ENCODE assay signal across 16 cellular contexts in the genomic region with DNA sequence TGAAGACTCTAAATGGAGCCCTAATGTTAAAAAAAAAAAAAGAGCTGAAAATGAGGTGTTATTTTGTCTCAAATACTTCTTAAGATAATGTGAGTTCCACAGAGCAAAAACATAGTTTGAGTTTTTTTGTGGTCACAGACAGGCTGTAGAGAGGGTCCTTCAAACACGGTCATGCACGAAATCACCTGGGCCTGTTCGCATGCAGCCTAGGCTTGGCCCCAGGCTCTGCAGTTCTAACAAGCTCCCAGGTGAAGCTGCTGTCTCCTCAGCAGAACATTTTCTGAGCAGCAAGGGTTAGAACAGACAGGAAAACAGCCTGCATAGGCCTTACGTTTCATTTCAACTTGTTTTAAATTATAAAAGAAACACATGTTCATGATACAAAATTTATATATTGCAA.
A peak's percentile ranks its signal among the peaks of the same experiment; 100 is the strongest.
DNase-seq lines count a peak whose midpoint lies in the region; ATAC-seq and TF ChIP-seq lines count a peak whose summit lies in the region.
"Had no signal": no experiment of that assay in that cellular context is flagged by ENCODE, and none has a peak within 500 bp of the region (broad histone marks: within the 10 kb centered on the region; RNA-seq: fewer than 3 reads in every experiment).

No MANE protein-coding gene starts in this region.

- WGBS in thyroid gland, 2 donors, result 37 to 55% methylated on average over 4 of the region's 4 CpGs

- peaks cover 0 to 5% of the 10 kb centered on the region in 2 donors for H3K4me1 ChIP-seq in thyroid gland
- H3K4me1 ChIP-seq in CD4-positive, alpha-beta memory T cell (ENCODE audit: insufficient read depth, low read length), result no peaks in the 10 kb centered on the region
- H3K4me1 ChIP-seq: BLaER1 had no signal

- POLR2A ChIA-PET in CD4-positive, alpha-beta memory T cell (lab: Charles Lee; ENCODE audit: partially characterized antibody), result no interaction called here

- TF ChIP-seq POLR2A in thyroid gland (IDR thresholded peaks at IDR 0.05), result no peak

- DNase-seq in NCI-H1105 treated with DMSO at 0.1 percent for 48 hours (lab: John Stamatoyannopoulos, UW), result peak; percentile 5
- no peak for DNase-seq in NCI-H1105 (lab: John Stamatoyannopoulos, UW)
- DNase-seq in NCI-H2029 (lab: John Stamatoyannopoulos, UW), result peak; percentile 49
- DNase-seq in NCI-H345 (lab: John Stamatoyannopoulos, UW), result peak; percentile 41
- peak; percentile 66 to 76 for DNase-seq in thyroid gland
- no peak for DNase-seq in CD4-positive, alpha-beta memory T cell
- DNase-seq: 8988T; AML-193; CD4-positive, CD25-positive, alpha-beta regulatory T cell; COR-L47; EL; H9 had no signal

- no peak overlapping the region for H3K27ac Mint-ChIP-seq in CD4-positive, alpha-beta memory T cell
- H3K27ac Mint-ChIP-seq: CD4-positive, CD25-positive, alpha-beta regulatory T cell; GM23338; H9 had no signal

- CTCF ChIA-PET in CD4-positive, alpha-beta memory T cell (lab: Charles Lee; ENCODE audit: partially characterized antibody), result no interaction called here

- TF ChIP-seq CTCF in thyroid gland (IDR thresholded peaks at IDR 0.05), result peak in 1 of 6 experiments; percentile 12

- H3K36me3 Mint-ChIP-seq in CD4-positive, alpha-beta memory T cell, result no peaks in the 10 kb centered on the region
- H3K36me3 Mint-ChIP-seq: CD4-positive, CD25-positive, alpha-beta regulatory T cell had no signal

- peaks cover under 1 to 3% of the 10 kb centered on the region in 2 donors for H3K27me3 Mint-ChIP-seq in CD4-positive, alpha-beta memory T cell

- H3K27me3 ChIP-seq in thyroid gland, result no peaks in the 10 kb centered on the region
- no peaks in the 10 kb centered on the region for H3K27me3 ChIP-seq in CD4-positive, alpha-beta memory T cell (ENCODE audit: insufficient read depth, low read length)
- H3K27me3 ChIP-seq: BLaER1 had no signal

- no peak overlapping the region for H3K27ac ChIP-seq in thyroid gland
- no peak overlapping the region for H3K27ac ChIP-seq in CD4-positive, alpha-beta memory T cell (ENCODE audit: low read depth, low read length)
- H3K27ac ChIP-seq: BLaER1 had no signal

- H3K9me3 ChIP-seq in thyroid gland, result no peaks in the 10 kb centered on the region
- H3K9me3 ChIP-seq in CD4-positive, alpha-beta memory T cell (ENCODE audit: control insufficient read depth in 1 of 2, low read length in 2 of 2), result no peaks in the 10 kb centered on the region

- no peak overlapping the region for H3K4me3 ChIP-seq in thyroid gland (replicated peaks in 1 of 3)
- H3K4me3 ChIP-seq in CD4-positive, alpha-beta memory T cell (ENCODE audit: low read length in 2 of 2), result no peak overlapping the region
- H3K4me3 ChIP-seq: BLaER1, GM23338 had no signal

- no peaks in the 10 kb centered on the region for H3K36me3 ChIP-seq in thyroid gland
- H3K36me3 ChIP-seq in CD4-positive, alpha-beta memory T cell (ENCODE audit: insufficient read depth, low read length), result no peaks in the 10 kb centered on the region
- H3K36me3 ChIP-seq: BLaER1 had no signal

- intact Hi-C loops in thyroid gland (cut with DNase I), result no loop called here
- intact Hi-C loops in CD4-positive, alpha-beta memory T cell (cut with micrococcal nuclease), result no loop called here

- H3K4me3 Mint-ChIP-seq in CD4-positive, alpha-beta memory T cell, result no peak overlapping the region
- H3K4me3 Mint-ChIP-seq: GM23338, H9 had no signal

- ATAC-seq in HG02588 (IDR thresholded peaks at IDR 0.05; ENCODE audit: unreplicated experiment), result no peak
- ATAC-seq in HG03175 (IDR thresholded peaks at IDR 0.05; ENCODE audit: unreplicated experiment), result no peak
- ATAC-seq: GM23338 had no signal

- H3K4me1 Mint-ChIP-seq in CD4-positive, alpha-beta memory T cell, result no peaks in the 10 kb centered on the region
- H3K4me1 Mint-ChIP-seq: CD4-positive, CD25-positive, alpha-beta regulatory T cell; H9 had no signal

- H3K9me3 Mint-ChIP-seq in CD4-positive, alpha-beta memory T cell, result peaks cover 0 to under 1% (median 0%) of the 10 kb centered on the region in 8 donors
- H3K9me3 Mint-ChIP-seq: CD4-positive, CD25-positive, alpha-beta regulatory T cell; H9 had no signal

Comparison
In these comparisons a context has a peak if more than half of its experiments do, and no peak if none do; other contexts are left out.
1. DNase-seq: peak in NCI-H1105 treated with DMSO at 0.1 percent for 48 hours (single experiment), NCI-H2029 (single experiment), NCI-H345 (single experiment) and thyroid gland (2 of 2); none in NCI-H1105 (single experiment) and CD4-positive, alpha-beta memory T cell (0 of 5).